Comparison of ENCODE assay signal across 17 cellular contexts in the genomic region with DNA sequence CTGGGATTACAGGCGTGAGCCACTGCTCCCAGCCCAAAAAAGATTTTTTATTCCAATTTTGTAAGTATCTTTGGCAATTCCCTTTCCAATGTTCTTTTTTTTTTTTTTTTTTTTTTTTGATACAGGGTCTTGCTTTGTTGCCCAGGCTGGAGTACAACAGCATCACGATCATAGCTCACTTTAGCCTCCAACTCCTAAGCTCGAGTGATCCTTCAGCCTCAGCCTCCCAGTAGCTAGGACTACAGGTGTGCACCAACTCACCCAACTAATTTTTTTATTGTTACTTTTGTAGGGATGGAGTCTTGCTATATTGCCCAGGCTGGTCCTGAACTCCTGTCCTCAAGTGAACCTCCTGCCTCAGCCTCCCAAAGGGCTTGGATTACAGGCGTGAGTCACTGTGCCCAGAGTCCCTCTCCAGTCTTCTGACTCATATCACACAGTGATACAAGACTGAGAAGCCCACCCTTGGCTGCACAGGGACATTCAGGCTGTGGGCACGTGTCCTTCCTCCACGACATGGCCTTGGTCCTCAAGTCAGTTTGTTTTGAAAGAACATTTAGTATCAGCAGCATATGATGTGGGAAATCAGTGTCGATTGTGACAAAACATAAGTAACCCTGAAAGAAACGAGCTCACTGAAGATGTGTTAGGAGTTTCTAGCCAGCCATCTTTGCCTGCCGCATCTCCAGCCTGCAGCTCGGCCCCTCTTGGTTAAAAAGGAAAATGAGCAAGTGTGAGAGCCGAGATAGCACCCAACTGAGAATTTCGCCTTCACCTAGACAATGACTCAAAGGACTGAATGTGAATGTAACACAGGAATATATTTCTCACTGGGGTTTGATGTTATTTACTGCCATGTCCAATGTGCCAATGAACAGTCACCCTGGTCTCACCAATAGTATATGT.
"Had no signal": no experiment of that assay in that cellular context is flagged by ENCODE, and none has a peak within 500 bp of the region (broad histone marks: within the 10 kb centered on the region; RNA-seq: fewer than 3 reads in every experiment).

No MANE protein-coding gene starts in this region.

- H3K27me3 Mint-ChIP-seq: activated B cell treated with CpG ODN at 0.5 μM for 24 hours; activated CD8-positive, alpha-beta T cell treated with anti-CD3 and anti-CD28 coated beads for 36 hours; activated naive CD4-positive, alpha-beta T cell treated with anti-CD3 and anti-CD28 coated beads, Interleukin-2, amount 50 U/mL, for 24 hours; memory B cell had no signal

- H3K4me1 Mint-ChIP-seq: activated B cell treated with CpG ODN at 0.5 μM for 24 hours; activated naive CD4-positive, alpha-beta T cell treated with anti-CD3 and anti-CD28 coated beads, Interleukin-2, amount 50 U/mL, for 24 hours; memory B cell; stimulated activated effector memory CD8-positive, alpha-beta T cell treated with anti-CD3 and anti-CD28 coated beads, Interleukin-12 subunit alpha, Interleukin-12 subunit beta, amount 100 ng/mL, for 72 hours had no signal

- FAIRE-seq: colon, TTC549 had no signal

- H3K27ac ChIP-seq: thoracic aorta had no signal

- H3K4me3 Mint-ChIP-seq: activated B cell treated with CpG ODN at 0.5 μM for 24 hours; activated CD8-positive, alpha-beta T cell treated with anti-CD3 and anti-CD28 coated beads for 36 hours; activated naive CD4-positive, alpha-beta T cell treated with anti-CD3 and anti-CD28 coated beads, Interleukin-2, amount 50 U/mL, for 24 hours; memory B cell; nephron; stimulated activated effector memory CD8-positive, alpha-beta T cell treated with anti-CD3 and anti-CD28 coated beads, Interleukin-12 subunit alpha, Interleukin-12 subunit beta, amount 100 ng/mL, for 72 hours had no signal

- H3K36me3 ChIP-seq: thoracic aorta had no signal

- H3K9me3 Mint-ChIP-seq: activated B cell treated with CpG ODN at 0.5 μM for 24 hours; activated CD8-positive, alpha-beta T cell treated with anti-CD3 and anti-CD28 coated beads for 36 hours; activated naive CD4-positive, alpha-beta T cell treated with anti-CD3 and anti-CD28 coated beads, Interleukin-2, amount 50 U/mL, for 24 hours; stimulated activated effector memory CD8-positive, alpha-beta T cell treated with anti-CD3 and anti-CD28 coated beads, Interleukin-12 subunit alpha, Interleukin-12 subunit beta, amount 100 ng/mL, for 72 hours had no signal

- H3K9me3 ChIP-seq: thoracic aorta had no signal

- DNase-seq: activated B cell treated with CpG ODN at 0.5 μM for 24 hours; activated CD4-positive, alpha-beta T cell treated with anti-CD3 and anti-CD28 coated beads for 48 hours; activated CD8-positive, alpha-beta memory T cell treated with anti-CD3 and anti-CD28 coated beads, Interleukin-2, amount 50 U/mL, for 4 hours; activated CD8-positive, alpha-beta T cell treated with anti-CD3 and anti-CD28 coated beads for 36 hours; activated effector memory CD4-positive, alpha-beta T cell treated with anti-CD3 and anti-CD28 coated beads, Interleukin-2, amount 50 U/mL, for 16 hours; activated T-cell treated with anti-CD3 and anti-CD28 coated beads, Interleukin-2, amount 50 U/mL, for 48 hours; hippocampal formation; kidney glomerular epithelial cell; left ventricle myocardium superior; T-helper 2 cell had no signal

- ATAC-seq: activated CD8-positive, alpha-beta T cell treated with anti-CD3 and anti-CD28 coated beads for 36 hours; left ventricle myocardium superior; stimulated activated effector memory CD8-positive, alpha-beta T cell treated with anti-CD3 and anti-CD28 coated beads, Interleukin-12 subunit alpha, Interleukin-12 subunit beta, amount 100 ng/mL, for 72 hours had no signal

- H3K27ac Mint-ChIP-seq: activated B cell treated with CpG ODN at 0.5 μM for 24 hours; activated CD8-positive, alpha-beta T cell treated with anti-CD3 and anti-CD28 coated beads for 36 hours; activated naive CD4-positive, alpha-beta T cell treated with anti-CD3 and anti-CD28 coated beads, Interleukin-2, amount 50 U/mL, for 24 hours; memory B cell; stimulated activated effector memory CD8-positive, alpha-beta T cell treated with anti-CD3 and anti-CD28 coated beads, Interleukin-12 subunit alpha, Interleukin-12 subunit beta, amount 100 ng/mL, for 72 hours had no signal

- H3K36me3 Mint-ChIP-seq: activated naive CD4-positive, alpha-beta T cell treated with anti-CD3 and anti-CD28 coated beads, Interleukin-2, amount 50 U/mL, for 24 hours; memory B cell; stimulated activated effector memory CD8-positive, alpha-beta T cell treated with anti-CD3 and anti-CD28 coated beads, Interleukin-12 subunit alpha, Interleukin-12 subunit beta, amount 100 ng/mL, for 72 hours had no signal

- H3K4me3 ChIP-seq: thoracic aorta had no signal
